In genomic region chr10:106741131-106741530, GRCh38 we compare ENCODE assay signal across 22 cellular contexts.
"Had no signal": no experiment of that assay in that cellular context is flagged by ENCODE, and none has a peak within 500 bp of the region (broad histone marks: within the 10 kb centered on the region; RNA-seq: fewer than 3 reads in every experiment).

No MANE protein-coding gene starts in this region.

- DNase-seq: Karpas-422, KG1, MG63, NCI-H1092, NCI-H1436, NCI-H187, NCI-H2029, NCI-H2081 treated with DMSO at 0.1 percent for 48 hours, NCI-H2171, NCI-H226, NCI-H446, NCI-H510A, NCI-H524 treated with DMSO at 0.1 percent for 48 hours, NCI-H69, NCI-H774, OCI-M1, Right ventricle myocardium superior, RPMI8226, SIG-M5 had no signal

- H3K27ac ChIP-seq: SJSA1, SK-N-MC had no signal

- H3K27me3 ChIP-seq: MG63, SJSA1 had no signal

- FAIRE-seq: RCC 7860 had no signal

- H3K4me1 ChIP-seq: SJSA1 had no signal

- H3K4me3 ChIP-seq: MG63, SJSA1, SK-N-MC had no signal

- H3K9me3 ChIP-seq: MG63, SJSA1 had no signal

- H3K36me3 ChIP-seq: MG63, SJSA1 had no signal
